Comparison of ENCODE assay signal across 10 cellular contexts in genomic region chr5:151058891-151059611, GRCh38. TPM values are rescaled to one million over a fixed set of nuclear protein-coding genes. Genes with fewer than 3 reads are reported as not detected.
DNase-seq lines count a peak whose midpoint lies in the region; ATAC-seq, FAIRE-seq and TF ChIP-seq lines count a peak whose summit lies in the region.
"Had no signal": no experiment of that assay in that cellular context is flagged by ENCODE, and none has a peak within 500 bp of the region (broad histone marks: within the 10 kb centered on the region; RNA-seq: fewer than 3 reads in every experiment).

No MANE protein-coding gene starts in this region.

- H3K36me3 ChIP-seq in GM06990 (ENCODE audit: control insufficient read depth, insufficient read depth, low read length), result peaks cover 58% of the 10 kb centered on the region
- peaks cover 45% of the 10 kb centered on the region for H3K36me3 ChIP-seq in bronchial epithelial cell (ENCODE audit: control insufficient read depth, insufficient read depth, low read length)
- H3K36me3 ChIP-seq in neutrophil, result peaks cover 81% of the 10 kb centered on the region

- no peak for ATAC-seq in GM21447 (IDR thresholded peaks at IDR 0.05; ENCODE audit: unreplicated experiment)

- H3K4me1 ChIP-seq in neutrophil (ENCODE audit: control insufficient read depth in 1 of 2, insufficient read depth in 1 of 2, low read depth in 1 of 2, low read length in 1 of 2), result peaks cover 100% of the 10 kb centered on the region in 2 experiments

- TF ChIP-seq CTCF in GM06990 (IDR thresholded peaks at IDR 0.05; ENCODE audit: insufficient read depth, low read length, poor library complexity, severe bottlenecking), result peak; percentile 20
- TF ChIP-seq CTCF in NB4 (IDR thresholded peaks at IDR 0.05; ENCODE audit: low read depth, low read length), result no peak
- no peak for TF ChIP-seq CTCF in bronchial epithelial cell (IDR thresholded peaks at IDR 0.05; ENCODE audit: insufficient read depth, low read length, severe bottlenecking)
- no peak for TF ChIP-seq CTCF in neutrophil (IDR thresholded peaks at IDR 0.05)

- no peak for TF ChIP-seq POLR2A in NB4 (IDR thresholded peaks at IDR 0.05; ENCODE audit: extremely low read depth, insufficient read length)

- H3K27me3 ChIP-seq in GM06990 (replicated peaks; ENCODE audit: control insufficient read depth, insufficient read depth, low read length) (no peaks in the 10 kb centered on the region), bronchial epithelial cell (ENCODE audit: control insufficient read depth, insufficient read depth, low read length) (no peaks in the 10 kb centered on the region), neutrophil (no peaks in the 10 kb centered on the region)

- peak; percentile 36 for FAIRE-seq in bronchial epithelial cell (lab: Jason Lieb, UNC)

- H3K4me3 ChIP-seq in GM06990 (replicated peaks; ENCODE audit: low read depth, low read length) (no peak overlapping the region), NB4 (ENCODE audit: low read depth, low read length) (no peak overlapping the region), bronchial epithelial cell (ENCODE audit: low read depth, low read length) (no peak overlapping the region), neutrophil (ENCODE audit: low read depth in 1 of 2, low read length in 1 of 2) (peak overlapping the region; percentile 19 to 54)
- H3K4me3 ChIP-seq: thoracic aorta had no signal

- H3K27ac ChIP-seq in neutrophil, result peak overlapping the region; percentile 99

- DNase-seq in GM06990 (ENCODE audit: extremely low read depth, insufficient read length), result no peak
- DNase-seq in NB4 (ENCODE audit: low read depth), result peak; percentile 26
- no peak for DNase-seq in bronchial epithelial cell (ENCODE audit: low read depth)
- DNase-seq in NCI-H524 (lab: John Stamatoyannopoulos, UW), result no peak
- DNase-seq in globus pallidus (ENCODE audit: low spot score), result no peak
- no peak for DNase-seq in NCI-H2029 (lab: John Stamatoyannopoulos, UW)
- DNase-seq: NCI-H774 had no signal

- no peaks in the 10 kb centered on the region for H3K9me3 ChIP-seq in neutrophil
- H3K9me3 ChIP-seq: thoracic aorta had no signal

RNA-seq across cellular contexts. Expression of gene TNIP1, which starts 21.8 kb away (rescaled TPM):
- total RNA-seq in bronchial epithelial cell, result 65.6 and 75.3 TPM in 2 replicates

RNA-seq across cellular contexts. Expression of gene GPX3, which starts 38.7 kb away (rescaled TPM):
- 79.0 and 182 TPM in 2 replicates for total RNA-seq in bronchial epithelial cell

Comparison
In these comparisons a context has a peak if more than half of its experiments do, and no peak if none do; other contexts are left out.
1. H3K4me3 ChIP-seq: peak in neutrophil (2 of 2); none in GM06990 (single experiment), NB4 (single experiment) and bronchial epithelial cell (single experiment).